26 cellular contexts compared by ENCODE assay signal in the genomic region with DNA sequence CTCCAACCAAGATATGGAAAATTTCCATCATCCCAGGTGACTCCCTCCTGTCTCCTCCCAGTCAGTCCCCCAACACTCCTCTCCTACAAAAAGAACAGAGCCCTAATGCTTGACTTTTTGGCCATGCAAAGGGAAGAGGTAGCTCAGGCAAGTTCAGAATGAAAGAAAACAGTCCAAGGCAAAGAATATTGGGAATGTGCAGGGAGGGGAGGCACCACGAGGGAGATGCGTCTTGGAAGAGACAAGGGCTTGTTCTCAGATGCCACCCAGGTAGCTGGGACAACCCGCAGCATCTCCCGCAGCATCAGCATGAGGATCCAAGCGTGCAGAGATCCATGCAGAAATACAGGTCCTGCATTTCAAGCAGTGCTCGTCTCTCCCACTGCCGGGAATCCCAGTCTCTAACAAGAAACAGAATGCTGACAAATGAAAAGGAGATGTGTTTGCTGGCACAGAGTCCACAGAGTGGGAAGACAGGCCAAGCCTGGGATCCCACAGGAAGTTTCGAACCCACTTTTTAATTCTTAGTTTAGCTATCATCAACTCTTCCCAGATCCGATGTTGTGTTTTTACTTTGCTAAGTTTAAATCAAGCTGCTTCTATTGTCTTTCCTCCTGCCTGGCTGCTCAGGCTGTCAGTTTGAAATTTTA.
DNase-seq lines count a peak whose midpoint lies in the region; ATAC-seq and TF ChIP-seq lines count a peak whose summit lies in the region.
"Had no signal": no experiment of that assay in that cellular context is flagged by ENCODE, and none has a peak within 500 bp of the region (broad histone marks: within the 10 kb centered on the region; RNA-seq: fewer than 3 reads in every experiment).

No MANE protein-coding gene starts in this region.

- intact Hi-C loops in PC-9 (cut with micrococcal nuclease; ENCODE audit: unreplicated experiment) = no loop called here

- H3K27ac ChIP-seq in PC-9 (no peak overlapping the region), fibroblast of lung (ENCODE audit: insufficient read depth, low read length) (no peak overlapping the region)
- H3K27ac ChIP-seq: cardiac muscle cell, gastroesophageal sphincter, prostate gland, WERI-Rb-1 had no signal

- H3K4me3 ChIP-seq in PC-9 = no peak overlapping the region
- H3K4me3 ChIP-seq in fibroblast of lung (replicated peaks in 1 of 4; ENCODE audit: control extremely low read depth in 1 of 4, insufficient read depth in 1 of 4, low read depth in 3 of 4, low read length in 4 of 4) = no peak overlapping the region
- H3K4me3 ChIP-seq: cardiac muscle cell, gastroesophageal sphincter, prostate gland had no signal

- CTCF ChIA-PET in PC-9 (lab: Charles Lee) = interaction anchor here (1.1 kb wide), 1 partner anchor 338 kb away, joined by 3 read pairs; no protein-coding TSS in a partner anchor

- peaks cover 9% of the 10 kb centered on the region for H3K27me3 ChIP-seq in PC-9 (ENCODE audit: insufficient read depth, low read depth)
- no peaks in the 10 kb centered on the region for H3K27me3 ChIP-seq in fibroblast of lung (ENCODE audit: control insufficient read depth, insufficient read depth, low read length)
- H3K27me3 ChIP-seq: cardiac muscle cell, gastroesophageal sphincter had no signal

- peak overlapping the region; percentile 18 for H3K27ac Mint-ChIP-seq in progenitor cell of endocrine pancreas
- H3K27ac Mint-ChIP-seq: activated CD4-positive, alpha-beta memory T cell treated with anti-CD3 and anti-CD28 coated beads, Interleukin-2, amount 10 ng/mL, durations not matched to agents 7 days and 5 days; naive thymus-derived CD8-positive, alpha-beta T cell; stimulated activated naive CD8-positive, alpha-beta T cell treated with anti-CD3 and anti-CD28 coated beads, Interleukin-15, amount 100 ng/mL, for 72 hours; T-helper 17 cell had no signal

- no peak overlapping the region for H3K9ac ChIP-seq in fibroblast of lung (ENCODE audit: insufficient read depth, low read length)

- no peak for ATAC-seq in HG03025 (IDR thresholded peaks at IDR 0.05; ENCODE audit: low FRiP score, unreplicated experiment)
- no peak for ATAC-seq in GM18502 (IDR thresholded peaks at IDR 0.05; ENCODE audit: poor library complexity, unreplicated experiment)
- ATAC-seq: gastroesophageal sphincter; HCT116; HepG2; naive thymus-derived CD8-positive, alpha-beta T cell; stimulated activated naive CD8-positive, alpha-beta T cell treated with anti-CD3 and anti-CD28 coated beads, Interleukin-15, amount 100 ng/mL, for 72 hours; T-helper 17 cell had no signal

- H3K4me2 ChIP-seq in PC-9 (no peak overlapping the region), fibroblast of lung (ENCODE audit: extremely low read depth, insufficient read depth, low read length) (peak overlapping the region; percentile 63)

- no peaks in the 10 kb centered on the region for H3K9me3 Mint-ChIP-seq in progenitor cell of endocrine pancreas (ENCODE audit: low read depth)
- H3K9me3 Mint-ChIP-seq: activated CD4-positive, alpha-beta memory T cell treated with anti-CD3 and anti-CD28 coated beads, Interleukin-2, amount 10 ng/mL, durations not matched to agents 7 days and 5 days; stimulated activated naive CD8-positive, alpha-beta T cell treated with anti-CD3 and anti-CD28 coated beads, Interleukin-15, amount 100 ng/mL, for 72 hours had no signal

- H2AFZ ChIP-seq in PC-9 (peak overlapping the region; percentile 30; the same call in 1 of the 2 replicates), fibroblast of lung (ENCODE audit: low read length) (peak overlapping the region; percentile 39)

- no peaks in the 10 kb centered on the region for H3K79me2 ChIP-seq in PC-9 (ENCODE audit: low read depth)
- no peaks in the 10 kb centered on the region for H3K79me2 ChIP-seq in fibroblast of lung (ENCODE audit: control insufficient read depth, insufficient read depth, low read length)

- no peaks in the 10 kb centered on the region for H3K9me2 ChIP-seq in PC-9 (ENCODE audit: insufficient read depth)

- DNase-seq in GM03348 (ENCODE audit: low spot score) = peak; percentile 31
- no peak for DNase-seq in PC-9
- DNase-seq in fibroblast of lung (ENCODE audit: low read depth in 2 of 2) = peak in 1 of 2 donors; percentile 37
- no peak for DNase-seq in progenitor cell of endocrine pancreas (ENCODE audit: low spot score, unreplicated experiment)
- DNase-seq in T-helper 1 cell = no peak
- DNase-seq: activated CD4-positive, alpha-beta memory T cell treated with anti-CD3 and anti-CD28 coated beads, Interleukin-2, amount 10 ng/mL, durations not matched to agents 7 days and 5 days; activated T-cell treated with anti-CD3 and anti-CD28 coated beads for 4 hours; amniotic stem cell; CD8-positive, alpha-beta memory T cell; DND-41; naive thymus-derived CD8-positive, alpha-beta T cell; NCI-H1105; NCI-H526 treated with DMSO at 0.1 percent for 48 hours; SIG-M5; stimulated activated CD4-positive, alpha-beta T cell treated with anti-CD3 and anti-CD28 coated beads, Interleukin-4, amount 100 ng/mL, for 1 hour; stimulated activated naive CD8-positive, alpha-beta T cell treated with anti-CD3 and anti-CD28 coated beads, Interleukin-15, amount 100 ng/mL, for 72 hours; T-helper 17 cell; trophoblast cell; WERI-Rb-1 had no signal

- no peaks in the 10 kb centered on the region for H3K36me3 Mint-ChIP-seq in progenitor cell of endocrine pancreas (ENCODE audit: insufficient read depth)
- H3K36me3 Mint-ChIP-seq: CD8-positive, alpha-beta memory T cell; naive thymus-derived CD8-positive, alpha-beta T cell had no signal

- H3K36me3 ChIP-seq in PC-9 (ENCODE audit: low read depth) = no peaks in the 10 kb centered on the region
- H3K36me3 ChIP-seq in fibroblast of lung (ENCODE audit: control insufficient read depth, insufficient read depth, low read length) = no peaks in the 10 kb centered on the region
- H3K36me3 ChIP-seq: cardiac muscle cell, gastroesophageal sphincter, prostate gland, WERI-Rb-1 had no signal

- peaks cover 2% of the 10 kb centered on the region for H3K4me1 Mint-ChIP-seq in progenitor cell of endocrine pancreas (ENCODE audit: low read depth)
- H3K4me1 Mint-ChIP-seq: activated CD4-positive, alpha-beta memory T cell treated with anti-CD3 and anti-CD28 coated beads, Interleukin-2, amount 10 ng/mL, durations not matched to agents 7 days and 5 days; CD8-positive, alpha-beta memory T cell; naive thymus-derived CD8-positive, alpha-beta T cell; stimulated activated naive CD8-positive, alpha-beta T cell treated with anti-CD3 and anti-CD28 coated beads, Interleukin-15, amount 100 ng/mL, for 72 hours had no signal

- H3K27me3 Mint-ChIP-seq in progenitor cell of endocrine pancreas = peaks cover 7% of the 10 kb centered on the region

- no TSS peak for BruUV-seq in PC-9 (replicated peaks; lab: Mats Ljungman, UMichigan)

- H3K4me3 Mint-ChIP-seq in progenitor cell of endocrine pancreas (ENCODE audit: low read depth) = no peak overlapping the region
- H3K4me3 Mint-ChIP-seq: activated CD4-positive, alpha-beta memory T cell treated with anti-CD3 and anti-CD28 coated beads, Interleukin-2, amount 10 ng/mL, durations not matched to agents 7 days and 5 days; CD8-positive, alpha-beta memory T cell; naive thymus-derived CD8-positive, alpha-beta T cell; stimulated activated naive CD8-positive, alpha-beta T cell treated with anti-CD3 and anti-CD28 coated beads, Interleukin-15, amount 100 ng/mL, for 72 hours; T-helper 17 cell had no signal

- TF ChIP-seq CTCF in PC-9 (conservative IDR thresholded peaks at IDR 0.05) (no peak), fibroblast of lung (conservative IDR thresholded peaks at IDR 0.05 in 1 of 2, IDR thresholded peaks at IDR 0.05 in 1 of 2; ENCODE audit: low read depth in 1 of 2, low read length in 2 of 2) (no peak), progenitor cell of endocrine pancreas (IDR thresholded peaks at IDR 0.05; ENCODE audit: unreplicated experiment) (no peak)

- POLR2A ChIA-PET in PC-9 (lab: Charles Lee; ENCODE audit: unreplicated experiment) = no interaction called here

- H3K4me1 ChIP-seq in PC-9 (replicated peaks; ENCODE audit: insufficient read depth) (no peaks in the 10 kb centered on the region), fibroblast of lung (ENCODE audit: control insufficient read depth, extremely low read depth, insufficient read depth, low read length) (peaks cover 18% of the 10 kb centered on the region)
- H3K4me1 ChIP-seq: prostate gland had no signal

- H3F3A ChIP-seq in PC-9 (ENCODE audit: insufficient read depth, low read depth) = no peaks in the 10 kb centered on the region

- H4K20me1 ChIP-seq in PC-9 (ENCODE audit: insufficient read depth) = no peaks in the 10 kb centered on the region
- no peaks in the 10 kb centered on the region for H4K20me1 ChIP-seq in fibroblast of lung (ENCODE audit: control insufficient read depth, extremely low read depth, insufficient read depth, low read length)

- no peaks in the 10 kb centered on the region for H3K9me3 ChIP-seq in PC-9 (ENCODE audit: insufficient read depth, low read depth)
- no peaks in the 10 kb centered on the region for H3K9me3 ChIP-seq in fibroblast of lung (ENCODE audit: control insufficient read depth, insufficient read depth, low read depth, low read length)
- H3K9me3 ChIP-seq: gastroesophageal sphincter, prostate gland had no signal
